Comparison of ENCODE assay signal across 19 cellular contexts in the genomic region with DNA sequence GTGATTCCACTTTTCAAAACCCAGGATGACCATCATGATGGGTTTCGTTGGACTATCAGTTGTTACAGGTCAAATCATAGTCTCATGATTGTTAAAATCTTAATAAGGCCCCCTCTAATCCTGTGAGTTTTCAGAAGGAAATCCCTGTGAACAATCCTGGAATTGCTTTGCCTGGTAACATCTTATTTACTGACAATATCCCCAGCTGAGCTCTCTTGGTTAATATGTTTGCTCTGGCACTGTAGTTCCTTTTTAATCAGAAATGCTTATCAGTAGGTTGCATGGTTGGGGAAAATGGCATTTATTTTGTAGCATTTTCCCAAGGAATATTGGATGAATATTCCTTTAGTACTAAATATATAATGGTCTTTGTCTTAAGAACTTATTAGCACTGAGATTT.
"Had no signal": no experiment of that assay in that cellular context is flagged by ENCODE, and none has a peak within 500 bp of the region (broad histone marks: within the 10 kb centered on the region; RNA-seq: fewer than 3 reads in every experiment).

No MANE protein-coding gene starts in this region.

- H3K27me3 ChIP-seq: colonic mucosa, hepatocyte, tibial artery, upper lobe of left lung, vagina had no signal

- FAIRE-seq: endothelial cell of umbilical vein had no signal

- H3K4me3 Mint-ChIP-seq: naive thymus-derived CD8-positive, alpha-beta T cell had no signal

- H3K4me2 ChIP-seq: hepatocyte, smooth muscle cell had no signal

- ATAC-seq: left ventricle myocardium superior; mucosa of descending colon; naive thymus-derived CD8-positive, alpha-beta T cell; right cardiac atrium had no signal

- H3K4me1 ChIP-seq: colonic mucosa had no signal

- H3K36me3 ChIP-seq: colonic mucosa, tibial artery, upper lobe of left lung, vagina had no signal

- H3K27ac ChIP-seq: colonic mucosa, upper lobe of left lung, vagina had no signal

- H3K9me3 ChIP-seq: colonic mucosa, mucosa of descending colon, tibial artery, upper lobe of left lung, vagina had no signal

- H3K4me3 ChIP-seq: colonic mucosa, hepatocyte, mucosa of descending colon, smooth muscle cell, tibial artery, upper lobe of left lung, vagina had no signal

- H3K9me3 Mint-ChIP-seq: naive thymus-derived CD8-positive, alpha-beta T cell had no signal

- H2AFZ ChIP-seq: hepatocyte had no signal

- DNase-seq: colonic mucosa; dermis blood vessel endothelial cell; erythroblast; foreskin melanocyte; head of caudate nucleus; islet precursor cell; left ventricle myocardium superior; mammary epithelial cell; mucosa of descending colon; naive thymus-derived CD8-positive, alpha-beta T cell; right cardiac atrium; stimulated activated CD4-positive, alpha-beta T cell treated with anti-CD3 and anti-CD28 coated beads, Interleukin-2, amount 100 ng/mL, for 48 hours; stimulated activated naive CD4-positive, alpha-beta T cell treated with Interleukin-2 at 50 U/mL for 16 hours; tibial artery; upper lobe of left lung had no signal
